Comparison of ENCODE assay signal across 1 cellular context in the genomic region with DNA sequence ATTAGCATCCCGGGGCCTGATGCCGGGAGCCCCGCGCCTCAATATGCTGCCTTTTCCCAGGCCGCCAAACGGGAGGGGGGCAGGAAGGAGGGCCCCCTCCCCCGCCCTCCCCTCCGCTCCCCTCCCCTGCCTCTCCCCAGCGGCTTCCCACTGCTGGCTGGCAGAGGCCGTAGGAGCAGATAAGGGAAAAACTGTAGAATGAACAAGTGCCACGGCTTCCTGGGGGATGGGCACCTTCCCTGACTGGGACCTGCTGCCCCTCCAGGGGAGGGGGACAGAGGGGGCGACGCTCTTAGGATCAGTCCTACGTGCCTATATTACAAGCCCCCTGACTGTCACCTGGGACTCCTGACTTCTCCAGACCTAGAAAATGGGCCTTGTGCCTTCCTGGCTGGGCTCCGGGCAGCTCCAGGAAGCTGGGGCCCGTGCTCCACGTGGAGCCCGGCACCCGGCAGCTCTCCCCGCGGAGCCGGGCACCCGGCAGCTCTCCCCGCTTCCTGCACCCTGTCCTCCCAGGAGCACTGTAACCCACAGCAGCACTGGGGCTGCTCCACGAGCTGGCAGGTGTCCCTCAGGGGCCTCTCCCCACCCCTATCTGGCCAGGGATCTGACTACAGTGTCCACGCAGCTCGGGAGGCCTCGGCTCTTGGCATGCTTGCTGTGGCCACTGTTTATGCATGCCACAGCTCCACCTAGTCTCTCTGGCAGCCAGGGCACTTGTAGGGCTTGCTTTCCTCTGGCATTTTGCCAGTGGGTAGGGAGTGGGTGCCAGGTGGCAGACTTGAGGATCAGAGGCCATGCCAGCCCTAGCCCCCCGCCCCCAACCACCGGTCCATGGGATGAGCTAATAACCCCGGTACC.
TF ChIP-seq lines count a peak whose summit lies in the region.

No MANE protein-coding gene starts in this region.

TF ChIP-seq in HEK293, 187 proteins besides CTCF, POLR2A, EP300 and RAD21 (continued from another document):
- TF ChIP-seq, protein P1, sequence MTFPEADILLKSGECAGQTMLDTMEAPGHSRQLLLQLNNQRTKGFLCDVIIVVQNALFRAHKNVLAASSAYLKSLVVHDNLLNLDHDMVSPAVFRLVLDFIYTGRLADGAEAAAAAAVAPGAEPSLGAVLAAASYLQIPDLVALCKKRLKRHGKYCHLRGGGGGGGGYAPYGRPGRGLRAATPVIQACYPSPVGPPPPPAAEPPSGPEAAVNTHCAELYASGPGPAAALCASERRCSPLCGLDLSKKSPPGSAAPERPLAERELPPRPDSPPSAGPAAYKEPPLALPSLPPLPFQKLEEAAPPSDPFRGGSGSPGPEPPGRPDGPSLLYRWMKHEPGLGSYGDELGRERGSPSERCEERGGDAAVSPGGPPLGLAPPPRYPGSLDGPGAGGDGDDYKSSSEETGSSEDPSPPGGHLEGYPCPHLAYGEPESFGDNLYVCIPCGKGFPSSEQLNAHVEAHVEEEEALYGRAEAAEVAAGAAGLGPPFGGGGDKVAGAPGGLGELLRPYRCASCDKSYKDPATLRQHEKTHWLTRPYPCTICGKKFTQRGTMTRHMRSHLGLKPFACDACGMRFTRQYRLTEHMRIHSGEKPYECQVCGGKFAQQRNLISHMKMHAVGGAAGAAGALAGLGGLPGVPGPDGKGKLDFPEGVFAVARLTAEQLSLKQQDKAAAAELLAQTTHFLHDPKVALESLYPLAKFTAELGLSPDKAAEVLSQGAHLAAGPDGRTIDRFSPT (tag by site-specific recombination; IDR thresholded peaks at IDR 0.05), result peak; percentile 39; the same call in 1 of the 2 replicates
- 0 out of 2 replicates have a peak, but pooled peaks have one; percentile 22 for TF ChIP-seq ZIC2 (tag by site-specific recombination; IDR thresholded peaks at IDR 0.05)
- TF ChIP-seq, protein P2, sequence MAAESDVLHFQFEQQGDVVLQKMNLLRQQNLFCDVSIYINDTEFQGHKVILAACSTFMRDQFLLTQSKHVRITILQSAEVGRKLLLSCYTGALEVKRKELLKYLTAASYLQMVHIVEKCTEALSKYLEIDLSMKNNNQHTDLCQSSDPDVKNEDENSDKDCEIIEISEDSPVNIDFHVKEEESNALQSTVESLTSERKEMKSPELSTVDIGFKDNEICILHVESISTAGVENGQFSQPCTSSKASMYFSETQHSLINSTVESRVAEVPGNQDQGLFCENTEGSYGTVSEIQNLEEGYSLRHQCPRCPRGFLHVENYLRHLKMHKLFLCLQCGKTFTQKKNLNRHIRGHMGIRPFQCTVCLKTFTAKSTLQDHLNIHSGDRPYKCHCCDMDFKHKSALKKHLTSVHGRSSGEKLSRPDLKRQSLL (tag by site-specific recombination; IDR thresholded peaks at IDR 0.05), result peak; percentile 21; the same call in 1 of the 2 replicates
